Comparison of ENCODE assay signal across 9 cellular contexts in the genomic region with DNA sequence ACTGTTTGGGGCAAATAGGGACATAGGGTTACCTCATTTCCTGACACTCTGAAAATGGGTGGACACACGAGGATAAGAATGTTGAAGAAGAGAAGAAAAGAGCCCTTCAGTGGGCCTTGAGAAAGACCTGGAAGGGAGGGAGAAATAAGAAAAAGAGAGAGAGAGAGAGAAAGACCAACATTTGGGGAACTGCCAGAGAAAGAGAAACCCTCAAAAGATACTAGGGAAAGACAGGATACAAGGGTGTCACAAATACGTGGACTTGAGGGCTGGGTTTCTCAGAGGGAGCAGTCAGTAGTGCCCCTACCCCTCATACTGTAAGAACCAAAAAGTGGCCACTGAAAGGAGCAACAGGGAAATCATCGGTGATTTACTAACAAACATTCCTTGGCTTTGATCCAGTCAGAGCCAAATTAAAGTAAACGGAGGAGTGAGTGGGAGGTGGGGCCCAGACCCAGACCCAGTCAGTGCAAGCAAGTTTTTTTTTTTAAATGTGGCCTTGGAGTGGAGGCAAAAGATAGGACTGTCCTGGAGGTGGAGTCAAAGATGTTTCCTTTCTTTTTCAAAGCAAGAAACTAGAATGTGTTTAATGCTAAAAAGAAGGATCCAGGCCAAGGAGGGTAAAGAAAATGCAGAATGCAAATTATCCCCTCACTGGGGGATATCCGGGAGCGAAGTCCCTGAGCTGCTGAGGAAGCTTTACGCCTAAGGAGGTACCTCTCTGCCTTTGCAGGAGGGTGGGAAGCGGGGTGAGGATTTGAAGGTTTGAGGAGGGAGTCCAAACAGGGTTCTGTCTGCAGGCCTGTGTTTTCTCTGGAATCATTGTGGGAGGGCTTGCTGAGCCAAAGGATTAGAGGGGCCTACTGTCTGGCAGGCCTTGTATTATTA.
A peak's percentile ranks its signal among the peaks of the same experiment; 100 is the strongest.
DNase-seq lines count a peak whose midpoint lies in the region; ATAC-seq and TF ChIP-seq lines count a peak whose summit lies in the region.
"Had no signal": no experiment of that assay in that cellular context is flagged by ENCODE, and none has a peak within 500 bp of the region (broad histone marks: within the 10 kb centered on the region; RNA-seq: fewer than 3 reads in every experiment).

No MANE protein-coding gene starts in this region.

- no peaks in the 10 kb centered on the region for H3K27me3 ChIP-seq in BLaER1 treated with 17β-estradiol and CSF1 and Interleukin-3, amounts not matched to agents 10 nM and 100 nM
- no peaks in the 10 kb centered on the region for H3K27me3 ChIP-seq in mucosa of stomach (ENCODE audit: control insufficient read depth, insufficient read depth, low read length)

- no peaks in the 10 kb centered on the region for H3K9me3 ChIP-seq in BLaER1 treated with 17β-estradiol and CSF1 and Interleukin-3, amounts not matched to agents 10 nM and 100 nM (replicated peaks in 1 of 11)
- no peaks in the 10 kb centered on the region for H3K9me3 ChIP-seq in mucosa of stomach (ENCODE audit: control insufficient read depth, low read length)

- peak; percentile 74 for DNase-seq in cerebellar cortex (ENCODE audit: low spot score)
- DNase-seq in germinal center (ENCODE audit: low spot score): no peak
- DNase-seq in NK-92 treated with Interleukin-12 subunit alpha and Interleukin-12 subunit beta, amount 100 ng/mL, for 24 hours (lab: John Stamatoyannopoulos, UW): no peak
- no peak for DNase-seq in NCI-H2227 (lab: John Stamatoyannopoulos, UW; ENCODE audit: unreplicated experiment)

- peaks cover 2 to 65% (median 40%) of the 10 kb centered on the region in 10 experiments; a peak in 19 of 20 replicates for H3K4me1 ChIP-seq in BLaER1 treated with 17β-estradiol and CSF1 and Interleukin-3, amounts not matched to agents 10 nM and 100 nM
- peaks cover 32% of the 10 kb centered on the region for H3K4me1 ChIP-seq in mucosa of stomach (ENCODE audit: control insufficient read depth, insufficient read depth, low read length)

- H4K20me1 ChIP-seq in BLaER1 treated with 17β-estradiol and CSF1 and Interleukin-3, amounts not matched to agents 10 nM and 100 nM: peaks cover 0 to 51% (median 0%) of the 10 kb centered on the region in 11 experiments; a peak in 3 of 22 replicates

- H3K9ac ChIP-seq in BLaER1 treated with 17β-estradiol and CSF1 and Interleukin-3, amounts not matched to agents 10 nM and 100 nM: peak overlapping the region in 4 of 11 experiments; percentile 0 to 60 (median 24); a peak in 4 of 22 replicates
- H3K9ac ChIP-seq in mucosa of stomach (ENCODE audit: low read length): peak overlapping the region; percentile 25
- H3K9ac ChIP-seq: KMS-11 had no signal

- TF ChIP-seq EP300 in Ishikawa (IDR thresholded peaks at IDR 0.05; ENCODE audit: borderline replicate concordance): no peak

- peak overlapping the region in 7 of 11 experiments; percentile 2 to 78 (median 52); a peak in 12 of 22 replicates for H3K4me2 ChIP-seq in BLaER1 treated with 17β-estradiol and CSF1 and Interleukin-3, amounts not matched to agents 10 nM and 100 nM
- H3K4me2 ChIP-seq: KMS-11 had no signal

- ATAC-seq in HG03521 (IDR thresholded peaks at IDR 0.05; ENCODE audit: unreplicated experiment): no peak

- peak overlapping the region in 1 of 10 experiments; percentile 8; a peak in 1 of 20 replicates for H3K4me3 ChIP-seq in BLaER1 treated with 17β-estradiol and CSF1 and Interleukin-3, amounts not matched to agents 10 nM and 100 nM
- H3K4me3 ChIP-seq in mucosa of stomach (ENCODE audit: low read length): no peak overlapping the region

- H3K36me3 ChIP-seq in BLaER1 treated with 17β-estradiol and CSF1 and Interleukin-3, amounts not matched to agents 10 nM and 100 nM: peaks cover 0 to 38% (median 0%) of the 10 kb centered on the region in 11 experiments; a peak in 7 of 22 replicates
- H3K36me3 ChIP-seq in mucosa of stomach (ENCODE audit: control insufficient read depth, insufficient read depth, low read length): no peaks in the 10 kb centered on the region

- peak overlapping the region in 8 of 11 experiments; percentile 4 to 55 (median 17); a peak in 11 of 22 replicates for H3K27ac ChIP-seq in BLaER1 treated with 17β-estradiol and CSF1 and Interleukin-3, amounts not matched to agents 10 nM and 100 nM
- H3K27ac ChIP-seq: KMS-11 had no signal

- no peak for TF ChIP-seq RAD21 in Ishikawa (IDR thresholded peaks at IDR 0.05; ENCODE audit: low read depth)

TF ChIP-seq in Ishikawa, 13 proteins besides CTCF, POLR2A, EP300 and RAD21:
- TF ChIP-seq NFIC (IDR thresholded peaks at IDR 0.05) (peak; percentile 21; the same call in 1 of the 2 replicates), FOXM1 (IDR thresholded peaks at IDR 0.05; ENCODE audit: borderline replicate concordance, low read depth) (no peak)
TF ChIP-seq in Ishikawa: peak in this region for 1.
